Comparison of ENCODE assay signal across 8 cellular contexts in the genomic region with DNA sequence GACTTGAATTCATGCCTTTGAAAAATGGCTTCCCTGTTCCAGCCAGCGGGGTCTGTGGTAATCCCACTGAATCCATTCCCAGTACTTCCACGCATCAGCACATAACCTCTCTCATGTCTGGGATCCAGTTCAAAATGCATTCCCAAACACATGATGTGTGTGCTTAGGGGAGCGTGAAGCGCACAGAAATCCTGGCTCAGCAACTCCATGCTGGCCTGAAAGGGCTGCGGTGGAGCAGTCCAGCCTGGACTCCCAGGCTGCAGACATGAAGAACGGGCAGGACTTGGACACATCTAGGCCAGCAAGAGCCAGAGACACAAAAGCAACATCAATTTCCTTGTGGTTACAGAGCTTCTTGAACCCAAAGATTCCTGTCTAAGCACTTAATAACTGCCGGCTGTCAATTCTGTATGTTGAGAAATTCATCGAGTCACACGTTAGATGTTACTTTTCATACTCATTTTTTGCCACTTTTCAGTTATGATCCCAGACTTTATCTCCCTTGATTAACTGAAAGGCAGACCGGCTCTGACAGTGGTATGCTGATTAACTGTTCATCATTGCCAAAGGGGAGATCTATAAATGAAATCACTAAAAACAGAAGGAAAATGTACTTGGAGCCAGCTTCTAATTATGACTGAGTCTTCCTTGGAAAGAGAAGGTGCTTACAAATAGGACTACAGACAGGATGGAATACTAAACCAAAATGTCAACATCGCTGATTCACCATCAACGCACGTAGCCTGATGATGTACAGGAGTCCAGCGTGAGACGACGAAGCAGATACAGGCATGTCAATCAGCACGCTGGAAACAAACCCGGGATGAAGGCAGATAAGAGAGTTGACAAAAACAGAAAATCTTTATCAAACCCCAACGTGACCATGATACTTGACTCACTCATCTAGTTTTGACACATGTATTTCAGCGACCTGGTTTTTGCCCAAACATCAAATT. TPM values are rescaled to one million over a fixed set of nuclear protein-coding genes. Genes with fewer than 3 reads are reported as not detected.
DNase-seq lines count a peak whose midpoint lies in the region; ATAC-seq and TF ChIP-seq lines count a peak whose summit lies in the region.

No MANE protein-coding gene starts in this region.

- H3K4me3 ChIP-seq in spleen: no peak overlapping the region

- peak overlapping the region; percentile 81 for H3K27ac Mint-ChIP-seq in HFFc6
- peak overlapping the region; percentile 91 for H3K27ac Mint-ChIP-seq in activated T-helper 2 cell treated with anti-CD3 and anti-CD28 coated beads, Interferon-gamma antibody, Interleukin-2, Interleukin-4, amounts not matched to agents 10 μg/mL and 5 μg/mL and 100 μg/mL, durations not matched to agents 14 hours and 24 hours and 36 hours

- peak; percentile 84 for DNase-seq in HFFc6
- peak; percentile 69 for DNase-seq in activated T-helper 2 cell treated with anti-CD3 and anti-CD28 coated beads, Interferon-gamma antibody, Interleukin-2, Interleukin-4, amounts not matched to agents 10 μg/mL and 5 μg/mL and 100 μg/mL, durations not matched to agents 14 hours and 24 hours and 36 hours (ENCODE audit: low spot score)
- peak; percentile 66 for DNase-seq in left ventricle myocardium superior
- DNase-seq in spleen: no peak
- DNase-seq in HK-2 (ENCODE audit: unreplicated experiment): no peak
- DNase-seq in KG1 (lab: John Stamatoyannopoulos, UW): no peak
- no peak for DNase-seq in RPMI8226

- H3K27me3 ChIP-seq in spleen (replicated peaks in 1 of 7): no peaks in the 10 kb centered on the region

- H3K9me3 Mint-ChIP-seq in HFFc6: no peaks in the 10 kb centered on the region
- H3K9me3 Mint-ChIP-seq in activated T-helper 2 cell treated with anti-CD3 and anti-CD28 coated beads, Interferon-gamma antibody, Interleukin-2, Interleukin-4, amounts not matched to agents 10 μg/mL and 5 μg/mL and 100 μg/mL, durations not matched to agents 14 hours and 24 hours and 36 hours: no peaks in the 10 kb centered on the region

- no peak for TF ChIP-seq POLR2A in spleen (IDR thresholded peaks at IDR 0.05)

- H3K9me3 ChIP-seq in spleen: no peaks in the 10 kb centered on the region

- peaks cover 0 to 3% (median 0%) of the 10 kb centered on the region in 6 donors for H3K36me3 ChIP-seq in spleen

- intact Hi-C loops in activated T-helper 2 cell treated with anti-CD3 and anti-CD28 coated beads, Interferon-gamma antibody, Interleukin-2, Interleukin-4, amounts not matched to agents 10 μg/mL and 5 μg/mL and 100 μg/mL, durations not matched to agents 14 hours and 24 hours and 36 hours (cut with micrococcal nuclease): loop anchor here (1.0 to 2.0 kb wide), 4 partner anchors 8 to 69 kb away; no protein-coding TSS in a partner anchor
- intact Hi-C loops in left ventricle myocardium superior (cut with micrococcal nuclease): no loop called here
- intact Hi-C loops in spleen (cut with DNase I; ENCODE audit: low total_unique reads): no loop called here

- ATAC-seq in left ventricle myocardium superior: peak; percentile 84
- no peak for ATAC-seq in GM21423 (IDR thresholded peaks at IDR 0.05; ENCODE audit: unreplicated experiment)

- H3K27me3 Mint-ChIP-seq in HFFc6 (ENCODE audit: insufficient read depth): peaks cover 3% of the 10 kb centered on the region; the same call in 1 of the 2 replicates
- no peaks in the 10 kb centered on the region for H3K27me3 Mint-ChIP-seq in activated T-helper 2 cell treated with anti-CD3 and anti-CD28 coated beads, Interferon-gamma antibody, Interleukin-2, Interleukin-4, amounts not matched to agents 10 μg/mL and 5 μg/mL and 100 μg/mL, durations not matched to agents 14 hours and 24 hours and 36 hours (ENCODE audit: low read depth)

- WGBS in spleen, 5 donors: 74 to 87% (median 80%) methylated on average over 20 of the region's 20 CpGs

- peak overlapping the region; percentile 74 for H3K4me3 Mint-ChIP-seq in HFFc6
- H3K4me3 Mint-ChIP-seq in activated T-helper 2 cell treated with anti-CD3 and anti-CD28 coated beads, Interferon-gamma antibody, Interleukin-2, Interleukin-4, amounts not matched to agents 10 μg/mL and 5 μg/mL and 100 μg/mL, durations not matched to agents 14 hours and 24 hours and 36 hours (ENCODE audit: low read depth): peak overlapping the region; percentile 3

- peaks cover 19 to 76% (median 55%) of the 10 kb centered on the region in 6 donors for H3K4me1 ChIP-seq in spleen

- peaks cover 96% of the 10 kb centered on the region for H3K4me1 Mint-ChIP-seq in HFFc6 (ENCODE audit: low read depth)
- H3K4me1 Mint-ChIP-seq in activated T-helper 2 cell treated with anti-CD3 and anti-CD28 coated beads, Interferon-gamma antibody, Interleukin-2, Interleukin-4, amounts not matched to agents 10 μg/mL and 5 μg/mL and 100 μg/mL, durations not matched to agents 14 hours and 24 hours and 36 hours (ENCODE audit: low read depth): peaks cover 90% of the 10 kb centered on the region

- peaks cover 8% of the 10 kb centered on the region; the same call in 1 of the 2 replicates for H3K36me3 Mint-ChIP-seq in HFFc6 (ENCODE audit: low read depth)
- peaks cover 82% of the 10 kb centered on the region for H3K36me3 Mint-ChIP-seq in activated T-helper 2 cell treated with anti-CD3 and anti-CD28 coated beads, Interferon-gamma antibody, Interleukin-2, Interleukin-4, amounts not matched to agents 10 μg/mL and 5 μg/mL and 100 μg/mL, durations not matched to agents 14 hours and 24 hours and 36 hours (ENCODE audit: low read depth)

- peak overlapping the region in 7 of 8 donors; percentile 36 to 94 (median 80) for H3K27ac ChIP-seq in spleen

- TF ChIP-seq CTCF in HFFc6 (IDR thresholded peaks at IDR 0.05) (no peak), spleen (IDR thresholded peaks at IDR 0.05 in 8 of 11, conservative IDR thresholded peaks at IDR 0.05 in 3 of 11) (no peak)

RNA-seq across cellular contexts. Expression of a gene that starts 23.0 kb away (rescaled TPM):
- total RNA-seq in HFFc6 (2021; fragmentation: NEBNext Ultra II Directional; extraction: Animal tissue kit (Norgen Biotek cat#: 25700)): 10 to 100 TPM; 63.6 to 71.3 (median 66.5) TPM
- total RNA-seq in activated T-helper 2 cell treated with anti-CD3 and anti-CD28 coated beads, Interferon-gamma antibody, Interleukin-2, Interleukin-4, amounts not matched to agents 10 μg/mL and 5 μg/mL and 100 μg/mL, durations not matched to agents 14 hours and 24 hours and 36 hours: 186 and 189 TPM in 2 replicates
- total RNA-seq in left ventricle myocardium superior (34.2 TPM), spleen (10 to 100 TPM; 18.4 to 41.4 (median 31.7) TPM)
- polyA plus RNA-seq in spleen: 10 to 100 TPM; 37.9 to 79.0 (median 41.4) TPM

RNA-seq across cellular contexts. Expression of a gene that starts 42.2 kb away (rescaled TPM):
- 1 to 10 TPM; 4.1 to 5.8 (median 4.9) TPM for total RNA-seq in HFFc6 (2021; fragmentation: NEBNext Ultra II Directional; extraction: Animal tissue kit (Norgen Biotek cat#: 25700))
- 13.5 and 17.3 TPM in 2 replicates for total RNA-seq in activated T-helper 2 cell treated with anti-CD3 and anti-CD28 coated beads, Interferon-gamma antibody, Interleukin-2, Interleukin-4, amounts not matched to agents 10 μg/mL and 5 μg/mL and 100 μg/mL, durations not matched to agents 14 hours and 24 hours and 36 hours
- total RNA-seq in left ventricle myocardium superior (3.7 TPM), spleen (10 to 100 TPM in 3 of 7 donors, 1 to 10 TPM in 4; 8.3 to 14.7 (median 9.8) TPM)
- 10 to 100 TPM in 1 of 3 donors, 1 to 10 TPM in 2; 5.2 to 10.6 (median 7.4) TPM for polyA plus RNA-seq in spleen

Comparison
In these comparisons a context has a peak if more than half of its experiments do, and no peak if none do; other contexts are left out.
1. DNase-seq: peak in HFFc6 (single experiment), activated T-helper 2 cell treated with anti-CD3 and anti-CD28 coated beads, Interferon-gamma antibody, Interleukin-2, Interleukin-4, amounts not matched to agents 10 μg/mL and 5 μg/mL and 100 μg/mL, durations not matched to agents 14 hours and 24 hours and 36 hours (single experiment) and left ventricle myocardium superior (single experiment); none in spleen (single experiment), HK-2 (single experiment), KG1 (single experiment) and RPMI8226 (single experiment).